1 cellular context compared by ENCODE assay signal in the genomic region with DNA sequence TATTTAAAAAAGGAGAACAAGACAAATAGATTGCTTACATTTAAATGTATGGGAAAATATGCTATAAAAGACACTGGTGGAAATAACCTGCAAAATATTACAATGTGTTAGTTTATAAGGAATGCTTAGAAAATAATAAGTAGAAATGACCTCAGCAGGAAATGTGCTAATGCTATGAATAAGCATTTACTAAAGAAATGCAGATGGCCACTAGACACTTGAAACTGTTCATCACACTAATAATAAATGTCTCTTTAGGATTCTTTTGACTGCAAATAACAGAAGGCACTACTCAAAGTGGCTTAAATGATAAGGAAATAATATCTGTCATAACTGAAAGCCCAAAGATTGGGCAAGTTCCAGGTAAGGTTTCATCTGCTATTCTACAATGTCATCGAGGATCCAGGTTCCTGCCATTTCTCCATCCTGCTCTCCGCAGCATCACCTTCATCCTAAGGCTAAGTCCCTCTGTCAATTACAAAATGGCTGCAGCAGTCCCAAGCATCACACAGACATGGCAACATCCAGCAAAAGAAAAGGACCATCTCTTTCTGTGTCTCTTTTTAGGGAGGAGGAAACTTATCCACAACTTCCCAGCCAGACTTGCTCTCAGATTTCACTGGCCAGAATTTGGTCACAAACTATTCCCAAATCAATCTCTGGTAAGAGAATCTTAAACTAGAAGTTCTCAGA.
A peak's percentile ranks its signal among the peaks of the same experiment; 100 is the strongest.
TF ChIP-seq lines count a peak whose summit lies in the region.

No MANE protein-coding gene starts in this region.

TF ChIP-seq in endothelial cell of umbilical vein, 7 proteins besides CTCF, POLR2A, EP300 and RAD21:
- TF ChIP-seq FOS (IDR thresholded peaks at IDR 0.05; ENCODE audit: borderline replicate concordance, insufficient read depth, low read length) (peak; percentile 23), JUN (IDR thresholded peaks at IDR 0.05; ENCODE audit: borderline replicate concordance, insufficient read depth, insufficient read length, low read depth) (peak; percentile 36), MYC (IDR thresholded peaks at IDR 0.05; ENCODE audit: low read depth, low read length) (no peak), POLR2AphosphoS5 (IDR thresholded peaks at IDR 0.05; ENCODE audit: insufficient read depth, low read depth, low read length) (no peak), EZH2 (IDR thresholded peaks at IDR 0.05; ENCODE audit: borderline replicate concordance, low read depth, low read length, severe bottlenecking) (no peak), GATA2 (IDR thresholded peaks at IDR 0.05; ENCODE audit: insufficient read depth, insufficient read length, low read depth, low read length) (no peak)
